Comparison of ENCODE assay signal across 15 cellular contexts in genomic region chr22:41963453-41964105, GRCh38. TPM values are rescaled to one million over a fixed set of nuclear protein-coding genes. Genes with fewer than 3 reads are reported as not detected.
DNase-seq lines count a peak whose midpoint lies in the region; ATAC-seq and TF ChIP-seq lines count a peak whose summit lies in the region.
"Had no signal": no experiment of that assay in that cellular context is flagged by ENCODE, and none has a peak within 500 bp of the region (broad histone marks: within the 10 kb centered on the region; RNA-seq: fewer than 3 reads in every experiment).

No MANE protein-coding gene starts in this region.

- H3K4me1 Mint-ChIP-seq in MCF 10A (ENCODE audit: insufficient read depth, unreplicated experiment) (peaks cover 12% of the 10 kb centered on the region), nephron progenitor cell (peaks cover 24% of the 10 kb centered on the region)
- H3K4me1 Mint-ChIP-seq: central memory CD8-positive, alpha-beta T cell had no signal

- CTCF ChIA-PET in MCF 10A (lab: Yijun Ruan, JAX), result interaction anchor here (1.4 kb wide), 1 partner anchor 266 kb away, joined by 3 read pairs; no protein-coding TSS in a partner anchor

- intact Hi-C loops in breast epithelium (cut with DNase I; ENCODE audit: low total_unique reads), result no loop called here
- intact Hi-C loops in MCF 10A (cut with micrococcal nuclease), result loop anchor here (10.0 kb wide), 1 partner anchor 511 kb away; no protein-coding TSS in a partner anchor
- intact Hi-C loops in aorta (cut with DNase I), result loop anchor here in 1 of 2 donors (10.0 kb wide), 1 partner anchor 471 kb away; the partner anchor contains the start of gene NFAM1

- H3K27ac Mint-ChIP-seq in MCF 10A (ENCODE audit: low read depth, unreplicated experiment), result no peak overlapping the region
- peak overlapping the region; percentile 56 for H3K27ac Mint-ChIP-seq in nephron progenitor cell
- H3K27ac Mint-ChIP-seq: natural killer cell treated with Interleukin-12 subunit alpha and Interleukin-12 subunit beta and Interleukin-15 and Interleukin-18, amount 100 ng/mL, for 72 hours had no signal

- H3K9me3 ChIP-seq in breast epithelium, result no peaks in the 10 kb centered on the region
- no peaks in the 10 kb centered on the region for H3K9me3 ChIP-seq in aorta (ENCODE audit: control insufficient read depth, low read length)
- H3K9me3 ChIP-seq: MG63 had no signal

- 51% methylated on average over 9 of the region's 9 CpGs for WGBS in aorta, 2 donors

- TF ChIP-seq CTCF in breast epithelium (IDR thresholded peaks at IDR 0.05) (no peak), MCF 10A (IDR thresholded peaks at IDR 0.05; ENCODE audit: unreplicated experiment) (no peak), nephron progenitor cell (IDR thresholded peaks at IDR 0.05) (no peak)

- H3K36me3 Mint-ChIP-seq in MCF 10A (ENCODE audit: insufficient read depth, unreplicated experiment) (no peaks in the 10 kb centered on the region), nephron progenitor cell (ENCODE audit: low read depth) (no peaks in the 10 kb centered on the region)
- H3K36me3 Mint-ChIP-seq: natural killer cell treated with Interleukin-12 subunit alpha and Interleukin-12 subunit beta and Interleukin-15 and Interleukin-18, amount 100 ng/mL, for 72 hours had no signal

- no peaks in the 10 kb centered on the region for H3K27me3 Mint-ChIP-seq in MCF 10A (ENCODE audit: insufficient read depth, unreplicated experiment)
- peaks cover 10% of the 10 kb centered on the region for H3K27me3 Mint-ChIP-seq in nephron progenitor cell (ENCODE audit: low read depth, poor library complexity)
- H3K27me3 Mint-ChIP-seq: central memory CD8-positive, alpha-beta T cell had no signal

- peak; percentile 7 for ATAC-seq in aorta (ENCODE audit: low FRiP score)
- no peak for ATAC-seq in HG03571 (IDR thresholded peaks at IDR 0.05; ENCODE audit: unreplicated experiment)
- ATAC-seq in GM21529 (IDR thresholded peaks at IDR 0.05; ENCODE audit: unreplicated experiment), result no peak
- ATAC-seq: natural killer cell treated with Interleukin-12 subunit alpha and Interleukin-12 subunit beta and Interleukin-15 and Interleukin-18, amount 100 ng/mL, for 72 hours had no signal

- H3K9me3 Mint-ChIP-seq in MCF 10A (ENCODE audit: unreplicated experiment) (no peaks in the 10 kb centered on the region), nephron progenitor cell (no peaks in the 10 kb centered on the region)
- H3K9me3 Mint-ChIP-seq: central memory CD8-positive, alpha-beta T cell; natural killer cell treated with Interleukin-12 subunit alpha and Interleukin-12 subunit beta and Interleukin-15 and Interleukin-18, amount 100 ng/mL, for 72 hours had no signal

- H3K4me1 ChIP-seq in breast epithelium (peaks cover 0 to 3% of the 10 kb centered on the region in 2 donors), aorta (ENCODE audit: control insufficient read depth in 1 of 2, insufficient read depth in 2 of 2, low read length in 2 of 2) (no peaks in the 10 kb centered on the region)

- TF ChIP-seq POLR2A in breast epithelium (IDR thresholded peaks at IDR 0.05), result no peak

- no peak overlapping the region for H3K4me3 Mint-ChIP-seq in MCF 10A (ENCODE audit: unreplicated experiment)
- H3K4me3 Mint-ChIP-seq in nephron progenitor cell, result no peak overlapping the region
- H3K4me3 Mint-ChIP-seq: central memory CD8-positive, alpha-beta T cell; natural killer cell treated with Interleukin-12 subunit alpha and Interleukin-12 subunit beta and Interleukin-15 and Interleukin-18, amount 100 ng/mL, for 72 hours had no signal

- H3K27me3 ChIP-seq in breast epithelium, result no peaks in the 10 kb centered on the region
- H3K27me3 ChIP-seq in aorta (ENCODE audit: control insufficient read depth in 1 of 2, insufficient read depth in 2 of 2, low read length in 1 of 2), result no peaks in the 10 kb centered on the region
- H3K27me3 ChIP-seq: MG63 had no signal

- DNase-seq in breast epithelium (ENCODE audit: low spot score in 2 of 2) (peak in 1 of 2 donors; percentile 79), MCF 10A (ENCODE audit: unreplicated experiment) (no peak), ecto neural progenitor cell (ENCODE audit: low spot score) (peak; percentile 58), nephron progenitor cell (no peak), aorta (no peak), glomerular visceral epithelial cell (ENCODE audit: extremely low spot score) (no peak)
- DNase-seq: activated gamma-delta T cell treated with Interleukin-2 at 50 U/mL for 16 hours, Calu3, MG63 had no signal

- H3K4me3 ChIP-seq in breast epithelium (no peak overlapping the region), aorta (ENCODE audit: low read length in 2 of 2) (no peak overlapping the region)
- H3K4me3 ChIP-seq: MG63, skin epidermis had no signal

- peak overlapping the region; percentile 58 to 63 for H3K27ac ChIP-seq in breast epithelium
- no peak overlapping the region for H3K27ac ChIP-seq in aorta (ENCODE audit: low read depth in 1 of 2, low read length in 2 of 2)
- H3K27ac ChIP-seq: VCaP had no signal

- POLR2A ChIA-PET in MCF 10A (lab: Yijun Ruan, JAX), result no interaction called here

- H3K36me3 ChIP-seq in breast epithelium, result no peaks in the 10 kb centered on the region
- H3K36me3 ChIP-seq in aorta (ENCODE audit: control insufficient read depth in 1 of 2, insufficient read depth in 2 of 2, low read length in 1 of 2), result no peaks in the 10 kb centered on the region
- H3K36me3 ChIP-seq: MG63 had no signal

- BruUV-seq in MCF 10A (replicated peaks; lab: Mats Ljungman, UMichigan), result no TSS peak

RNA-seq across cellular contexts. Expression of gene SEPTIN3, which starts 5.7 kb away (rescaled TPM):
- total RNA-seq in breast epithelium (1 to 10 TPM in 2 of 3 donors, under 1 TPM in 1; 0.16 to 2.2 (median 1.6) TPM), MCF 10A (2022) (0.21 and 0.29 TPM in 2 replicates), aorta (under 1 TPM; 0.63 to 0.68 TPM)
- polyA plus RNA-seq in aorta, result under 1 TPM in 1 of 2 donors, not detected in 1; 0.05 TPM

RNA-seq across cellular contexts. Expression of gene CENPM, which starts 16.6 kb away (rescaled TPM):
- total RNA-seq in breast epithelium (1 to 10 TPM; 1.5 to 2.9 (median 1.9) TPM), MCF 10A (2022) (9.1 and 21.1 TPM in 2 replicates), aorta (under 1 TPM; 0.58 to 0.84 TPM)
- polyA plus RNA-seq in aorta, result 1 to 10 TPM in 1 of 2 donors, not detected in 1; 2.6 TPM

RNA-seq across cellular contexts. Expression of gene WBP2NL, which starts 35.0 kb away (rescaled TPM):
- 10 to 100 TPM in 1 of 3 donors, 1 to 10 TPM in 1, under 1 TPM in 1; 0.96 to 12.3 (median 2.0) TPM for total RNA-seq in breast epithelium
- 0.66 and 1.1 TPM in 2 replicates for total RNA-seq in MCF 10A (2022)
- total RNA-seq in aorta, result 1 to 10 TPM in 1 of 2 donors, under 1 TPM in 1; 0.81 to 2.9 TPM
- under 1 TPM in 1 of 2 donors, not detected in 1; 0.36 TPM for polyA plus RNA-seq in aorta

RNA-seq across cellular contexts. Expression of gene TNFRSF13C, which starts 37.0 kb away (rescaled TPM):
- total RNA-seq in breast epithelium (under 1 TPM; under 0.01 to 0.33 (median 0.15) TPM), MCF 10A (2022) (0.12 TPM in 2 replicates), aorta (under 1 TPM; 0.24 to 0.32 TPM)
- not detected for polyA plus RNA-seq in aorta

Comparison
In these comparisons a context has a peak if more than half of its experiments do, and no peak if none do; other contexts are left out.
1. H3K27ac ChIP-seq: peak in breast epithelium (2 of 2); none in aorta (0 of 2).